Comparison of ENCODE assay signal across 9 cellular contexts in the genomic region with DNA sequence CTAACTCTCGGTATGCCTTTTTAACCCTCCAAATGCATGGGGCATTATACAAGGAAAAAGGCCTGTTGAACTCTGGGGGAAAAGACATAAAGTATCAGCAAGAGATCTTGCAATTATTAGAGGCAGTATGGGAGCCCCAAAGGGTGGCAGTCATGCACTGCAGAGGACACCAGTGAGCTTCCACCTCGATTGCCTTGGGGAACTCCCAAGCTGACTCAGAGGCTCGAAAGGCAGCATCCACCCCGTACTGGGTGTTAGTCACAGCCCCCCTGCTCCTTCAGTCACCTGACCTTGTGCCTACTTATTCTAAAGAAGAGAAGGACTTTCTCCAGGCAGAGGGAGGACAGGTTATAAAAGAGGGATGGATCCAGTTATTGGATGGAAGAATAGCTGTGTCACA.
DNase-seq lines count a peak whose midpoint lies in the region; ATAC-seq, FAIRE-seq and TF ChIP-seq lines count a peak whose summit lies in the region.
"Had no signal": no experiment of that assay in that cellular context is flagged by ENCODE, and none has a peak within 500 bp of the region (broad histone marks: within the 10 kb centered on the region; RNA-seq: fewer than 3 reads in every experiment).

No MANE protein-coding gene starts in this region.

- no peaks in the 10 kb centered on the region for H3K9me3 ChIP-seq in pancreas

- no peaks in the 10 kb centered on the region for H3K9me3 Mint-ChIP-seq in activated CD8-positive, alpha-beta memory T cell treated with anti-CD3 and anti-CD28 coated beads, Interleukin-2, amount 10 ng/mL, durations not matched to agents 7 days and 5 days (ENCODE audit: low read depth)

- CTCF ChIA-PET in activated CD8-positive, alpha-beta memory T cell treated with anti-CD3 and anti-CD28 coated beads, Interleukin-2, amount 10 ng/mL, durations not matched to agents 7 days and 5 days (lab: Charles Lee), result interaction anchor here (1.8 kb wide), 1 partner anchor 193 kb away, joined by 6 read pairs; no protein-coding TSS in a partner anchor

- no peaks in the 10 kb centered on the region for H3K4me1 Mint-ChIP-seq in activated CD8-positive, alpha-beta memory T cell treated with anti-CD3 and anti-CD28 coated beads, Interleukin-2, amount 10 ng/mL, durations not matched to agents 7 days and 5 days

- H3K36me3 Mint-ChIP-seq in activated CD8-positive, alpha-beta memory T cell treated with anti-CD3 and anti-CD28 coated beads, Interleukin-2, amount 10 ng/mL, durations not matched to agents 7 days and 5 days, result no peaks in the 10 kb centered on the region

- TF ChIP-seq CTCF in pancreas (IDR thresholded peaks at IDR 0.05), result no peak

- H3K4me3 ChIP-seq in pancreas, result no peak overlapping the region

- no peak for FAIRE-seq in pancreas (lab: Jason Lieb, UNC)

- H3K27me3 Mint-ChIP-seq in activated CD8-positive, alpha-beta memory T cell treated with anti-CD3 and anti-CD28 coated beads, Interleukin-2, amount 10 ng/mL, durations not matched to agents 7 days and 5 days, result no peaks in the 10 kb centered on the region

- 61 to 70% methylated on average over 4 of the region's 4 CpGs for WGBS in pancreas, 2 donors

- peaks cover 0 to 5% (median 0%) of the 10 kb centered on the region in 3 donors for H3K4me1 ChIP-seq in pancreas

- ATAC-seq in activated CD8-positive, alpha-beta memory T cell treated with anti-CD3 and anti-CD28 coated beads, Interleukin-2, amount 10 ng/mL, durations not matched to agents 7 days and 5 days, result no peak
- no peak for ATAC-seq in pancreas

- no peak overlapping the region for H3K27ac ChIP-seq in pancreas

- H3K4me3 Mint-ChIP-seq in activated CD8-positive, alpha-beta memory T cell treated with anti-CD3 and anti-CD28 coated beads, Interleukin-2, amount 10 ng/mL, durations not matched to agents 7 days and 5 days, result no peak overlapping the region

- peak; percentile 49 for DNase-seq in activated CD8-positive, alpha-beta memory T cell treated with anti-CD3 and anti-CD28 coated beads, Interleukin-2, amount 10 ng/mL, durations not matched to agents 7 days and 5 days
- DNase-seq in activated CD8-positive, alpha-beta memory T cell treated with anti-CD3 and anti-CD28 coated beads, Interleukin-2, amount 50 U/mL, for 4 hours, result no peak
- peak; percentile 73 for DNase-seq in NCI-H510A treated with DMSO at 0.1 percent for 48 hours (lab: John Stamatoyannopoulos, UW)
- DNase-seq in dedifferentiated amniotic fluid mesenchymal stem cell (ENCODE audit: extremely low spot score), result peak; percentile 81
- peak; percentile 38 for DNase-seq in stimulated activated CD8-positive, alpha-beta memory T cell treated with anti-CD3 and anti-CD28 coated beads, Interleukin-4, amount 100 ng/mL, for 48 hours
- DNase-seq in anterior cingulate cortex (lab: John Stamatoyannopoulos, UW), result no peak
- DNase-seq in activated gamma-delta T cell (lab: John Stamatoyannopoulos, UW), result no peak
- no peak for DNase-seq in pancreas
- DNase-seq: NCI-H2171 treated with DMSO at 0.1 percent for 48 hours had no signal

- no peaks in the 10 kb centered on the region for H3K36me3 ChIP-seq in pancreas

- no peak overlapping the region for H3K27ac Mint-ChIP-seq in activated CD8-positive, alpha-beta memory T cell treated with anti-CD3 and anti-CD28 coated beads, Interleukin-2, amount 10 ng/mL, durations not matched to agents 7 days and 5 days

- no peaks in the 10 kb centered on the region for H3K27me3 ChIP-seq in pancreas

- intact Hi-C loops in pancreas (cut with DNase I), result no loop called here

Comparison
In these comparisons a context has a peak if more than half of its experiments do, and no peak if none do; other contexts are left out.
1. DNase-seq: peak in activated CD8-positive, alpha-beta memory T cell treated with anti-CD3 and anti-CD28 coated beads, Interleukin-2, amount 10 ng/mL, durations not matched to agents 7 days and 5 days (single experiment), NCI-H510A treated with DMSO at 0.1 percent for 48 hours (single experiment), dedifferentiated amniotic fluid mesenchymal stem cell (single experiment) and stimulated activated CD8-positive, alpha-beta memory T cell treated with anti-CD3 and anti-CD28 coated beads, Interleukin-4, amount 100 ng/mL, for 48 hours (single experiment); none in activated CD8-positive, alpha-beta memory T cell treated with anti-CD3 and anti-CD28 coated beads, Interleukin-2, amount 50 U/mL, for 4 hours (single experiment), anterior cingulate cortex (0 of 58), activated gamma-delta T cell (single experiment) and pancreas (0 of 6).